15 cellular contexts compared by ENCODE assay signal in the genomic region with DNA sequence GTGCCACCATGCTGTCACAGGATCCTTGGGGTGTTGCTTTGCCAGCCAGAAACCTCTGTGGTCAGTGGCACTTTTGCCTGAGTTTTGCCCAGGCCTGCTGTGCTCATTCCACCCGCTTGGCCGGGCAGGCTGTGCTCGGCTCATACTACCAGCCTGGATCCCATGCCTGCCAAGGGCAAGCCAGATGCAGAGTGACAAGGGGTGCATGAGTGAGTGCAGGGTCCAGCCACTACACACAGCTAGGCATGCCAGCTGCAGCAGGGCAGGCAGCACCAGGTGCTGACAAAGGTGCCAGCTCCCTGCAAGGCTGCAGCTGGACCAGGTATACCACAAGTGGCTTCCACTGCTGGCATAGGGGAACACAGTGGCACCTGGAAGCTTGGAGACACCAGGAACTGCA. TPM values are rescaled to one million over a fixed set of nuclear protein-coding genes. Genes with fewer than 3 reads are reported as not detected.
DNase-seq lines count a peak whose midpoint lies in the region; ATAC-seq lines count a peak whose summit lies in the region.
"Had no signal": no experiment of that assay in that cellular context is flagged by ENCODE, and none has a peak within 500 bp of the region (broad histone marks: within the 10 kb centered on the region; RNA-seq: fewer than 3 reads in every experiment).

No MANE protein-coding gene starts in this region.

- H3K4me3 Mint-ChIP-seq in activated CD4-positive, alpha-beta T cell treated with anti-CD3 and anti-CD28 coated beads, Interleukin-2, amount 10 ng/mL, durations not matched to agents 24 days and 14 days = no peak overlapping the region
- H3K4me3 Mint-ChIP-seq in activated CD4-positive, alpha-beta T cell treated with anti-CD3 and anti-CD28 coated beads, Interleukin-2, amount 10 ng/mL, durations not matched to agents 7 days and 5 days = no peak overlapping the region
- H3K4me3 Mint-ChIP-seq in stimulated activated effector memory CD8-positive, alpha-beta T cell treated with anti-CD3 and anti-CD28 coated beads, Interleukin-12 subunit alpha, Interleukin-12 subunit beta, amount 100 ng/mL, for 72 hours = no peak overlapping the region
- no peak overlapping the region for H3K4me3 Mint-ChIP-seq in stimulated activated naive CD8-positive, alpha-beta T cell treated with anti-CD3 and anti-CD28 coated beads, Interleukin-15, amount 100 ng/mL, for 72 hours
- H3K4me3 Mint-ChIP-seq in activated naive CD4-positive, alpha-beta T cell treated with anti-CD3 and anti-CD28 coated beads for 36 hours = no peak overlapping the region
- H3K4me3 Mint-ChIP-seq: B cell; CD4-positive, alpha-beta T cell; CD8-positive, alpha-beta T cell had no signal

- H3K36me3 Mint-ChIP-seq in activated CD4-positive, alpha-beta T cell treated with anti-CD3 and anti-CD28 coated beads, Interleukin-2, amount 10 ng/mL, durations not matched to agents 24 days and 14 days (ENCODE audit: low read depth) = no peaks in the 10 kb centered on the region
- H3K36me3 Mint-ChIP-seq in activated CD4-positive, alpha-beta T cell treated with anti-CD3 and anti-CD28 coated beads, Interleukin-2, amount 10 ng/mL, durations not matched to agents 7 days and 5 days (ENCODE audit: low read depth) = no peaks in the 10 kb centered on the region
- H3K36me3 Mint-ChIP-seq in stimulated activated effector memory CD8-positive, alpha-beta T cell treated with anti-CD3 and anti-CD28 coated beads, Interleukin-12 subunit alpha, Interleukin-12 subunit beta, amount 100 ng/mL, for 72 hours = no peaks in the 10 kb centered on the region
- peaks cover 13% of the 10 kb centered on the region for H3K36me3 Mint-ChIP-seq in activated naive CD4-positive, alpha-beta T cell treated with anti-CD3 and anti-CD28 coated beads for 36 hours (ENCODE audit: low read depth)
- H3K36me3 Mint-ChIP-seq: CD8-positive, alpha-beta T cell had no signal

- POLR2A ChIA-PET in activated CD4-positive, alpha-beta T cell treated with anti-CD3 and anti-CD28 coated beads, Interleukin-2, amount 10 ng/mL, durations not matched to agents 7 days and 5 days (lab: Charles Lee) = no interaction called here

- peaks cover 2% of the 10 kb centered on the region for H3K4me1 Mint-ChIP-seq in activated CD4-positive, alpha-beta T cell treated with anti-CD3 and anti-CD28 coated beads, Interleukin-2, amount 10 ng/mL, durations not matched to agents 24 days and 14 days
- H3K4me1 Mint-ChIP-seq in activated CD4-positive, alpha-beta T cell treated with anti-CD3 and anti-CD28 coated beads, Interleukin-2, amount 10 ng/mL, durations not matched to agents 7 days and 5 days = peaks cover 3% of the 10 kb centered on the region
- no peaks in the 10 kb centered on the region for H3K4me1 Mint-ChIP-seq in stimulated activated effector memory CD8-positive, alpha-beta T cell treated with anti-CD3 and anti-CD28 coated beads, Interleukin-12 subunit alpha, Interleukin-12 subunit beta, amount 100 ng/mL, for 72 hours
- peaks cover 5% of the 10 kb centered on the region for H3K4me1 Mint-ChIP-seq in stimulated activated naive CD8-positive, alpha-beta T cell treated with anti-CD3 and anti-CD28 coated beads, Interleukin-15, amount 100 ng/mL, for 72 hours
- H3K4me1 Mint-ChIP-seq in activated naive CD4-positive, alpha-beta T cell treated with anti-CD3 and anti-CD28 coated beads for 36 hours (ENCODE audit: low read depth) = peaks cover 6% of the 10 kb centered on the region
- H3K4me1 Mint-ChIP-seq: B cell had no signal

- no peak overlapping the region for H3K27ac Mint-ChIP-seq in activated CD4-positive, alpha-beta T cell treated with anti-CD3 and anti-CD28 coated beads, Interleukin-2, amount 10 ng/mL, durations not matched to agents 24 days and 14 days
- no peak overlapping the region for H3K27ac Mint-ChIP-seq in activated CD4-positive, alpha-beta T cell treated with anti-CD3 and anti-CD28 coated beads, Interleukin-2, amount 10 ng/mL, durations not matched to agents 7 days and 5 days
- no peak overlapping the region for H3K27ac Mint-ChIP-seq in stimulated activated effector memory CD8-positive, alpha-beta T cell treated with anti-CD3 and anti-CD28 coated beads, Interleukin-12 subunit alpha, Interleukin-12 subunit beta, amount 100 ng/mL, for 72 hours
- H3K27ac Mint-ChIP-seq in stimulated activated naive CD8-positive, alpha-beta T cell treated with anti-CD3 and anti-CD28 coated beads, Interleukin-15, amount 100 ng/mL, for 72 hours = no peak overlapping the region
- H3K27ac Mint-ChIP-seq in activated naive CD4-positive, alpha-beta T cell treated with anti-CD3 and anti-CD28 coated beads for 36 hours = no peak overlapping the region
- H3K27ac Mint-ChIP-seq: B cell; CD4-positive, alpha-beta T cell; CD8-positive, alpha-beta T cell had no signal

- peak; percentile 32 for ATAC-seq in stimulated activated effector memory CD8-positive, alpha-beta T cell treated with anti-CD3 and anti-CD28 coated beads, Interleukin-12 subunit alpha, Interleukin-12 subunit beta, amount 100 ng/mL, for 72 hours
- peak; percentile 31 for ATAC-seq in stimulated activated naive CD8-positive, alpha-beta T cell treated with anti-CD3 and anti-CD28 coated beads, Interleukin-15, amount 100 ng/mL, for 72 hours
- no peak for ATAC-seq in HG03469 (IDR thresholded peaks at IDR 0.05; ENCODE audit: unreplicated experiment)
- ATAC-seq: A549; CD8-positive, alpha-beta T cell had no signal

- peaks cover 4% of the 10 kb centered on the region for H3K9me3 Mint-ChIP-seq in activated CD4-positive, alpha-beta T cell treated with anti-CD3 and anti-CD28 coated beads, Interleukin-2, amount 10 ng/mL, durations not matched to agents 24 days and 14 days
- H3K9me3 Mint-ChIP-seq in activated CD4-positive, alpha-beta T cell treated with anti-CD3 and anti-CD28 coated beads, Interleukin-2, amount 10 ng/mL, durations not matched to agents 7 days and 5 days = peaks cover 7% of the 10 kb centered on the region
- no peaks in the 10 kb centered on the region for H3K9me3 Mint-ChIP-seq in stimulated activated effector memory CD8-positive, alpha-beta T cell treated with anti-CD3 and anti-CD28 coated beads, Interleukin-12 subunit alpha, Interleukin-12 subunit beta, amount 100 ng/mL, for 72 hours
- no peaks in the 10 kb centered on the region for H3K9me3 Mint-ChIP-seq in stimulated activated naive CD8-positive, alpha-beta T cell treated with anti-CD3 and anti-CD28 coated beads, Interleukin-15, amount 100 ng/mL, for 72 hours
- H3K9me3 Mint-ChIP-seq in activated naive CD4-positive, alpha-beta T cell treated with anti-CD3 and anti-CD28 coated beads for 36 hours = peaks cover 4% of the 10 kb centered on the region
- H3K9me3 Mint-ChIP-seq: CD4-positive, alpha-beta T cell; CD8-positive, alpha-beta T cell had no signal

- intact Hi-C loops in activated CD4-positive, alpha-beta T cell treated with anti-CD3 and anti-CD28 coated beads, Interleukin-2, amount 10 ng/mL, durations not matched to agents 24 days and 14 days (cut with micrococcal nuclease) = loop anchor here (1.0 to 10.0 kb wide), 2 partner anchors 214 to 879 kb away; no protein-coding TSS in a partner anchor
- intact Hi-C loops in activated naive CD4-positive, alpha-beta T cell treated with anti-CD3 and anti-CD28 coated beads for 36 hours (cut with micrococcal nuclease) = loop anchor here (1.0 to 10.0 kb wide), 5 partner anchors 158 to 1199 kb away; no protein-coding TSS in a partner anchor

- peak; percentile 45 for DNase-seq in activated CD4-positive, alpha-beta T cell treated with anti-CD3 and anti-CD28 coated beads, Interleukin-2, amount 10 ng/mL, durations not matched to agents 24 days and 14 days
- no peak for DNase-seq in activated CD4-positive, alpha-beta T cell treated with anti-CD3 and anti-CD28 coated beads, Interleukin-2, amount 10 ng/mL, durations not matched to agents 7 days and 5 days
- no peak for DNase-seq in stimulated activated effector memory CD8-positive, alpha-beta T cell treated with anti-CD3 and anti-CD28 coated beads, Interleukin-12 subunit alpha, Interleukin-12 subunit beta, amount 100 ng/mL, for 72 hours (ENCODE audit: low spot score in 2 of 2)
- DNase-seq in stimulated activated naive CD8-positive, alpha-beta T cell treated with anti-CD3 and anti-CD28 coated beads, Interleukin-15, amount 100 ng/mL, for 72 hours = no peak
- no peak for DNase-seq in activated naive CD4-positive, alpha-beta T cell treated with anti-CD3 and anti-CD28 coated beads for 36 hours
- DNase-seq: AML-193; Caco-2; Calu3; CD4-positive, alpha-beta T cell; CD8-positive, alpha-beta T cell; DMS79 treated with DMSO at 0.1 percent for 48 hours; GF-D8 had no signal

- H3K27me3 Mint-ChIP-seq in activated CD4-positive, alpha-beta T cell treated with anti-CD3 and anti-CD28 coated beads, Interleukin-2, amount 10 ng/mL, durations not matched to agents 24 days and 14 days = peaks cover 2% of the 10 kb centered on the region
- peaks cover 4% of the 10 kb centered on the region for H3K27me3 Mint-ChIP-seq in activated CD4-positive, alpha-beta T cell treated with anti-CD3 and anti-CD28 coated beads, Interleukin-2, amount 10 ng/mL, durations not matched to agents 7 days and 5 days
- no peaks in the 10 kb centered on the region for H3K27me3 Mint-ChIP-seq in stimulated activated naive CD8-positive, alpha-beta T cell treated with anti-CD3 and anti-CD28 coated beads, Interleukin-15, amount 100 ng/mL, for 72 hours
- H3K27me3 Mint-ChIP-seq in activated naive CD4-positive, alpha-beta T cell treated with anti-CD3 and anti-CD28 coated beads for 36 hours (ENCODE audit: low read depth) = no peaks in the 10 kb centered on the region
- H3K27me3 Mint-ChIP-seq: CD4-positive, alpha-beta T cell had no signal

- CTCF ChIA-PET in activated CD4-positive, alpha-beta T cell treated with anti-CD3 and anti-CD28 coated beads, Interleukin-2, amount 10 ng/mL, durations not matched to agents 7 days and 5 days (lab: Charles Lee) = interaction anchor here (0.6 to 1.6 kb wide), 2 partner anchors 7 to 14 kb away, joined by 5 read pairs; no protein-coding TSS in a partner anchor
- CTCF ChIA-PET in activated naive CD4-positive, alpha-beta T cell treated with anti-CD3 and anti-CD28 coated beads for 36 hours (lab: Charles Lee) = interaction anchor here (0.8 to 4.9 kb wide), 13 partner anchors 23 to 385 kb away, joined by 3 to 106 read pairs (median 4); a partner anchor contains a TSS

RNA-seq across cellular contexts. Expression of a gene that starts 28.6 kb away (rescaled TPM):
- total RNA-seq in activated CD4-positive, alpha-beta T cell treated with anti-CD3 and anti-CD28 coated beads, Interleukin-2, amount 10 ng/mL, durations not matched to agents 24 days and 14 days = 0.07 and 0.16 TPM in 2 replicates
- total RNA-seq in activated CD4-positive, alpha-beta T cell treated with anti-CD3 and anti-CD28 coated beads, Interleukin-2, amount 10 ng/mL, durations not matched to agents 7 days and 5 days = under 1 TPM in 1 of 2 experiments, not detected in 1; 0.15 TPM
- 1 to 10 TPM; 2.0 to 3.2 TPM for total RNA-seq in activated naive CD4-positive, alpha-beta T cell treated with anti-CD3 and anti-CD28 coated beads for 36 hours
- total RNA-seq: B cell; Caco-2; CD4-positive, alpha-beta T cell; CD8-positive, alpha-beta T cell had no signal
